Comparison of ENCODE assay signal across 1 cellular context in genomic region chr2:108534577-108535379, GRCh38.
TF ChIP-seq lines count a peak whose summit lies in the region.

No MANE protein-coding gene starts in this region.

TF ChIP-seq in HepG2, 621 proteins besides CTCF, POLR2A, EP300 and RAD21 (continued from another document and continues in another):
- TF ChIP-seq SIN3A (IDR thresholded peaks at IDR 0.05; ENCODE audit: borderline replicate concordance, low read depth, low read length) = peak; percentile 24; the same call in 1 of the 2 replicates
- no peak for TF ChIP-seq ZNF724P (CRISPR knock-in tag; IDR thresholded peaks at IDR 0.05; ENCODE audit: borderline replicate concordance)
- TF ChIP-seq HOXA5 (CRISPR knock-in tag; IDR thresholded peaks at IDR 0.05) = 0 out of 2 replicates have a peak, but pooled peaks have one; percentile 32
- TF ChIP-seq, protein P1, sequence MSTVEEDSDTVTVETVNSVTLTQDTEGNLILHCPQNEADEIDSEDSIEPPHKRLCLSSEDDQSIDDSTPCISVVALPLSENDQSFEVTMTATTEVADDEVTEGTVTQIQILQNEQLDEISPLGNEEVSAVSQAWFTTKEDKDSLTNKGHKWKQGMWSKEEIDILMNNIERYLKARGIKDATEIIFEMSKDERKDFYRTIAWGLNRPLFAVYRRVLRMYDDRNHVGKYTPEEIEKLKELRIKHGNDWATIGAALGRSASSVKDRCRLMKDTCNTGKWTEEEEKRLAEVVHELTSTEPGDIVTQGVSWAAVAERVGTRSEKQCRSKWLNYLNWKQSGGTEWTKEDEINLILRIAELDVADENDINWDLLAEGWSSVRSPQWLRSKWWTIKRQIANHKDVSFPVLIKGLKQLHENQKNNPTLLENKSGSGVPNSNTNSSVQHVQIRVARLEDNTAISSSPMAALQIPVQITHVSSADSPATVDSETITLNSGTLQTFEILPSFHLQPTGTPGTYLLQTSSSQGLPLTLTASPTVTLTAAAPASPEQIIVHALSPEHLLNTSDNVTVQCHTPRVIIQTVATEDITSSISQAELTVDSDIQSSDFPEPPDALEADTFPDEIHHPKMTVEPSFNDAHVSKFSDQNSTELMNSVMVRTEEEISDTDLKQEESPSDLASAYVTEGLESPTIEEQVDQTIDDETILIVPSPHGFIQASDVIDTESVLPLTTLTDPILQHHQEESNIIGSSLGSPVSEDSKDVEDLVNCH (CRISPR knock-in tag; IDR thresholded peaks at IDR 0.05) = no peak
- 0 out of 2 replicates have a peak, but pooled peaks have one; percentile 20 for TF ChIP-seq ZNF788 (CRISPR knock-in tag; IDR thresholded peaks at IDR 0.05; ENCODE audit: borderline replicate concordance)
- peak; percentile 4; the same call in 1 of the 2 replicates for TF ChIP-seq E2F1 (CRISPR knock-in tag; IDR thresholded peaks at IDR 0.05)
- TF ChIP-seq ZNF792 (CRISPR knock-in tag; IDR thresholded peaks at IDR 0.05) = peak; percentile 12; the same call in 1 of the 2 replicates
- TF ChIP-seq KAT7 (CRISPR knock-in tag; IDR thresholded peaks at IDR 0.05; ENCODE audit: borderline replicate concordance) = peak; percentile 33; the same call in 1 of the 2 replicates
- peak; percentile 28; the same call in 1 of the 2 replicates for TF ChIP-seq SAP130 (CRISPR knock-in tag; IDR thresholded peaks at IDR 0.05; ENCODE audit: low read depth)
- TF ChIP-seq ZNF878 (CRISPR knock-in tag; IDR thresholded peaks at IDR 0.05) = no peak
- peak; percentile 58; the same call in 1 of the 2 replicates for TF ChIP-seq ZBTB44 (CRISPR knock-in tag; IDR thresholded peaks at IDR 0.05)
- 0 out of 2 replicates have a peak, but pooled peaks have one; percentile 29 for TF ChIP-seq ZNF34 (CRISPR knock-in tag; IDR thresholded peaks at IDR 0.05; ENCODE audit: borderline replicate concordance)
- TF ChIP-seq BCL6 (CRISPR knock-in tag; IDR thresholded peaks at IDR 0.05) = peak; percentile 7; the same call in 1 of the 2 replicates
- peak; percentile 65; the same call in 1 of the 2 replicates for TF ChIP-seq MAFF (IDR thresholded peaks at IDR 0.05; ENCODE audit: low read depth, low read length)
- no peak for TF ChIP-seq ZHX2 (IDR thresholded peaks at IDR 0.05; ENCODE audit: low read depth)
- 0 out of 2 replicates have a peak, but pooled peaks have one; percentile 15 for TF ChIP-seq ZHX2 (CRISPR knock-in tag; IDR thresholded peaks at IDR 0.05; ENCODE audit: borderline replicate concordance)
- TF ChIP-seq ZNF225 (CRISPR knock-in tag; IDR thresholded peaks at IDR 0.05) = 0 out of 2 replicates have a peak, but pooled peaks have one; percentile 11
- TF ChIP-seq KDM5A (IDR thresholded peaks at IDR 0.05; ENCODE audit: borderline replicate concordance, low read length) = peak; percentile 56; the same call in 1 of the 2 replicates
- TF ChIP-seq ZNF263 (CRISPR knock-in tag; IDR thresholded peaks at IDR 0.05) = 0 out of 2 replicates have a peak, but pooled peaks have one; percentile 1
- no peak for TF ChIP-seq MAZ (IDR thresholded peaks at IDR 0.05; ENCODE audit: borderline replicate concordance, low read depth, low read length)
- TF ChIP-seq MAZ (CRISPR knock-in tag; IDR thresholded peaks at IDR 0.05; ENCODE audit: low read depth) = peak; percentile 16; the same call in 1 of the 2 replicates
- peak; percentile 83 to 86 for TF ChIP-seq MAFK (conservative IDR thresholded peaks at IDR 0.05 in 1 of 2, IDR thresholded peaks at IDR 0.05 in 1 of 2; ENCODE audit: low read length in 2 of 2)
- no peak for TF ChIP-seq ZSCAN30 (CRISPR knock-in tag; IDR thresholded peaks at IDR 0.05)
- no peak for TF ChIP-seq ZNF264 (CRISPR knock-in tag; IDR thresholded peaks at IDR 0.05)
- peak; percentile 4 for TF ChIP-seq TEAD3 (CRISPR knock-in tag; optimal IDR thresholded peaks at IDR 0.05; ENCODE audit: borderline replicate concordance)
- TF ChIP-seq ZEB1 (IDR thresholded peaks at IDR 0.05; ENCODE audit: insufficient replicate concordance, low read depth) = peak; percentile 44
- TF ChIP-seq, protein P2, sequence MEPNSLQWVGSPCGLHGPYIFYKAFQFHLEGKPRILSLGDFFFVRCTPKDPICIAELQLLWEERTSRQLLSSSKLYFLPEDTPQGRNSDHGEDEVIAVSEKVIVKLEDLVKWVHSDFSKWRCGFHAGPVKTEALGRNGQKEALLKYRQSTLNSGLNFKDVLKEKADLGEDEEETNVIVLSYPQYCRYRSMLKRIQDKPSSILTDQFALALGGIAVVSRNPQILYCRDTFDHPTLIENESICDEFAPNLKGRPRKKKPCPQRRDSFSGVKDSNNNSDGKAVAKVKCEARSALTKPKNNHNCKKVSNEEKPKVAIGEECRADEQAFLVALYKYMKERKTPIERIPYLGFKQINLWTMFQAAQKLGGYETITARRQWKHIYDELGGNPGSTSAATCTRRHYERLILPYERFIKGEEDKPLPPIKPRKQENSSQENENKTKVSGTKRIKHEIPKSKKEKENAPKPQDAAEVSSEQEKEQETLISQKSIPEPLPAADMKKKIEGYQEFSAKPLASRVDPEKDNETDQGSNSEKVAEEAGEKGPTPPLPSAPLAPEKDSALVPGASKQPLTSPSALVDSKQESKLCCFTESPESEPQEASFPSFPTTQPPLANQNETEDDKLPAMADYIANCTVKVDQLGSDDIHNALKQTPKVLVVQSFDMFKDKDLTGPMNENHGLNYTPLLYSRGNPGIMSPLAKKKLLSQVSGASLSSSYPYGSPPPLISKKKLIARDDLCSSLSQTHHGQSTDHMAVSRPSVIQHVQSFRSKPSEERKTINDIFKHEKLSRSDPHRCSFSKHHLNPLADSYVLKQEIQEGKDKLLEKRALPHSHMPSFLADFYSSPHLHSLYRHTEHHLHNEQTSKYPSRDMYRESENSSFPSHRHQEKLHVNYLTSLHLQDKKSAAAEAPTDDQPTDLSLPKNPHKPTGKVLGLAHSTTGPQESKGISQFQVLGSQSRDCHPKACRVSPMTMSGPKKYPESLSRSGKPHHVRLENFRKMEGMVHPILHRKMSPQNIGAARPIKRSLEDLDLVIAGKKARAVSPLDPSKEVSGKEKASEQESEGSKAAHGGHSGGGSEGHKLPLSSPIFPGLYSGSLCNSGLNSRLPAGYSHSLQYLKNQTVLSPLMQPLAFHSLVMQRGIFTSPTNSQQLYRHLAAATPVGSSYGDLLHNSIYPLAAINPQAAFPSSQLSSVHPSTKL (CRISPR knock-in tag; IDR thresholded peaks at IDR 0.05) = no peak
- no peak for TF ChIP-seq GABPB1 (CRISPR knock-in tag; IDR thresholded peaks at IDR 0.05)
- no peak; the same call in 1 of the 2 replicates for TF ChIP-seq ZNF343 (CRISPR knock-in tag; IDR thresholded peaks at IDR 0.05)
- TF ChIP-seq HBP1 (CRISPR knock-in tag; IDR thresholded peaks at IDR 0.05; ENCODE audit: low read depth) = peak; percentile 88
- no peak for TF ChIP-seq FOXP1 (IDR thresholded peaks at IDR 0.05)
- TF ChIP-seq FOXP1 (CRISPR knock-in tag; IDR thresholded peaks at IDR 0.05) = no peak
- TF ChIP-seq SALL2 (CRISPR knock-in tag; IDR thresholded peaks at IDR 0.05) = 0 out of 2 replicates have a peak, but pooled peaks have one; percentile 2
- TF ChIP-seq ZBTB25 (CRISPR knock-in tag; IDR thresholded peaks at IDR 0.05) = peak; percentile 10; the same call in 1 of the 2 replicates
- 0 out of 2 replicates have a peak, but pooled peaks have one; percentile 37 for TF ChIP-seq SATB2 (CRISPR knock-in tag; IDR thresholded peaks at IDR 0.05)
- 0 out of 2 replicates have a peak, but pooled peaks have one; percentile 3 for TF ChIP-seq RXRB (CRISPR knock-in tag; IDR thresholded peaks at IDR 0.05; ENCODE audit: borderline replicate concordance)
- no peak for TF ChIP-seq FLYWCH1 (CRISPR knock-in tag; IDR thresholded peaks at IDR 0.05)
